In genomic region chr2:46387292-46387691, GRCh38 we compare ENCODE assay signal across 1 cellular context.
A peak's percentile ranks its signal among the peaks of the same experiment; 100 is the strongest.
TF ChIP-seq lines count a peak whose summit lies in the region.

No MANE protein-coding gene starts in this region.

TF ChIP-seq in HepG2, 621 proteins besides CTCF, POLR2A, EP300 and RAD21 (continued from another document):
- TF ChIP-seq SKIL (CRISPR knock-in tag; IDR thresholded peaks at IDR 0.05; ENCODE audit: borderline replicate concordance), result 0 out of 2 replicates have a peak, but pooled peaks have one; percentile 2
- TF ChIP-seq ZNF570 (CRISPR knock-in tag; IDR thresholded peaks at IDR 0.05; ENCODE audit: borderline replicate concordance), result no peak
- TF ChIP-seq HOXA5 (CRISPR knock-in tag; IDR thresholded peaks at IDR 0.05), result no peak
- no peak for TF ChIP-seq GZF1 (CRISPR knock-in tag; IDR thresholded peaks at IDR 0.05)
- TF ChIP-seq ZNF564 (CRISPR knock-in tag; IDR thresholded peaks at IDR 0.05), result no peak
- no peak for TF ChIP-seq HOXA3 (CRISPR knock-in tag; IDR thresholded peaks at IDR 0.05)
- TF ChIP-seq RBM22 (optimal IDR thresholded peaks at IDR 0.05; ENCODE audit: low read length), result peak; percentile 11
- no peak for TF ChIP-seq GABPA (IDR thresholded peaks at IDR 0.05; ENCODE audit: low read depth, low read length)
- TF ChIP-seq GABPA (CRISPR knock-in tag; IDR thresholded peaks at IDR 0.05; ENCODE audit: low read depth), result no peak
- TF ChIP-seq ZNF629 (CRISPR knock-in tag; conservative IDR thresholded peaks at IDR 0.05), result peak; percentile 51
